Comparison of ENCODE assay signal across 1 cellular context in the genomic region with DNA sequence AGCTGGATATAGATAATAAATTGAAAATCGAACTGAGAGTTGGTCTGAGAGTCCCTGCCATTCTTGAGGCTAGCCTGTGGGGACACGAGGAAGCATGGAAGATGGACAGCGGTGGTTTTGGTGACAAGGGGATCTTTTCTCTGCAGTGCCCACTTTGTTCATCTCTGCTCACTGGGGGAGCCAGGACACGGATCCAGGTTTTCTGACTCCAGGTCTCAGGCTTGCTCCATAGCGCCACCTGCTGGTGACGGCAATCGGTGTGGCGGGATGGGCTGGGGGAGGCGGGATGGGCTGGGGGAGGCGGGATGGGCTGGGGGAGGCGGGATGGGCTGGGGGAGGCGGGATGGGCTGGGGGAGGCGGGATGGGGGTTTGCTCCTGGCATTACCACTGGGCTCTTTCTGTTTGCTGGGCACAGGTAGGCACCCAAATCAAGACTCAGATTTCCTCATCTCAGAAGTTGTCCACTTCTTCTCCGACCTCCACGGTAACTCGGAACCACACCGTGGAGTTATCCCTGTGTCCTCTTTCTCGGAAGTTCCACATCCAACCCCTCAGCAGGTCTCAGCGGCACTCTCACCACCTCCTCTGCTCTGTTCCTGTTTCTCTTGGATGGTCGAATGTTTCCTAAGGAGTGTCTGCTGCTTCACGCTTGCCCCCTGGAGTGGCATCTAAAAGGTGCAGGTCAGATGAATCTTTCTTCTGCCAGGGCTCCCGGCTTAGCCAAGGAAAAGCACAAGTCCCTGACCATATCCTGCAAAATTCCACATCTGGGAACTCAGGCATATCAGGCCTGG.
A peak's percentile ranks its signal among the peaks of the same experiment; 100 is the strongest.
TF ChIP-seq lines count a peak whose summit lies in the region.

No MANE protein-coding gene starts in this region.

TF ChIP-seq in HepG2, 621 proteins besides CTCF, POLR2A, EP300 and RAD21 (continued from another document):
- TF ChIP-seq, protein P1, sequence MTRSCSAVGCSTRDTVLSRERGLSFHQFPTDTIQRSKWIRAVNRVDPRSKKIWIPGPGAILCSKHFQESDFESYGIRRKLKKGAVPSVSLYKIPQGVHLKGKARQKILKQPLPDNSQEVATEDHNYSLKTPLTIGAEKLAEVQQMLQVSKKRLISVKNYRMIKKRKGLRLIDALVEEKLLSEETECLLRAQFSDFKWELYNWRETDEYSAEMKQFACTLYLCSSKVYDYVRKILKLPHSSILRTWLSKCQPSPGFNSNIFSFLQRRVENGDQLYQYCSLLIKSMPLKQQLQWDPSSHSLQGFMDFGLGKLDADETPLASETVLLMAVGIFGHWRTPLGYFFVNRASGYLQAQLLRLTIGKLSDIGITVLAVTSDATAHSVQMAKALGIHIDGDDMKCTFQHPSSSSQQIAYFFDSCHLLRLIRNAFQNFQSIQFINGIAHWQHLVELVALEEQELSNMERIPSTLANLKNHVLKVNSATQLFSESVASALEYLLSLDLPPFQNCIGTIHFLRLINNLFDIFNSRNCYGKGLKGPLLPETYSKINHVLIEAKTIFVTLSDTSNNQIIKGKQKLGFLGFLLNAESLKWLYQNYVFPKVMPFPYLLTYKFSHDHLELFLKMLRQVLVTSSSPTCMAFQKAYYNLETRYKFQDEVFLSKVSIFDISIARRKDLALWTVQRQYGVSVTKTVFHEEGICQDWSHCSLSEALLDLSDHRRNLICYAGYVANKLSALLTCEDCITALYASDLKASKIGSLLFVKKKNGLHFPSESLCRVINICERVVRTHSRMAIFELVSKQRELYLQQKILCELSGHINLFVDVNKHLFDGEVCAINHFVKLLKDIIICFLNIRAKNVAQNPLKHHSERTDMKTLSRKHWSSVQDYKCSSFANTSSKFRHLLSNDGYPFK (CRISPR knock-in tag; IDR thresholded peaks at IDR 0.05; ENCODE audit: borderline replicate concordance), result no peak
- TF ChIP-seq, protein P2, sequence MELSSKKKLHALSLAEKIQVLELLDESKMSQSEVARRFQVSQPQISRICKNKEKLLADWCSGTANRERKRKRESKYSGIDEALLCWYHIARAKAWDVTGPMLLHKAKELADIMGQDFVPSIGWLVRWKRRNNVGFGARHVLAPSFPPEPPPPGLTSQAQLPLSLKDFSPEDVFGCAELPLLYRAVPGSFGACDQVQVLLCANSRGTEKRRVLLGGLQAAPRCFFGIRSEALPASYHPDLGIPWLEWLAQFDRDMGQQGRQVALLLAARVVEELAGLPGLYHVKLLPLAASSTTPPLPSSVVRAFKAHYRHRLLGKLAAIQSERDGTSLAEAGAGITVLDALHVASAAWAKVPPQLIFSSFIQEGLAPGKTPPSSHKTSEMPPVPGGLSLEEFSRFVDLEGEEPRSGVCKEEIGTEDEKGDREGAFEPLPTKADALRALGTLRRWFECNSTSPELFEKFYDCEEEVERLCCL (CRISPR knock-in tag; IDR thresholded peaks at IDR 0.05; ENCODE audit: borderline replicate concordance), result no peak
- TF ChIP-seq CCAR2 (optimal IDR thresholded peaks at IDR 0.05; ENCODE audit: low read depth, low read length) (no peak), LCORL (IDR thresholded peaks at IDR 0.05) (no peak), LCORL (CRISPR knock-in tag; IDR thresholded peaks at IDR 0.05) (0 out of 2 replicates have a peak, but pooled peaks have one; percentile 19)
- TF ChIP-seq, protein P3, sequence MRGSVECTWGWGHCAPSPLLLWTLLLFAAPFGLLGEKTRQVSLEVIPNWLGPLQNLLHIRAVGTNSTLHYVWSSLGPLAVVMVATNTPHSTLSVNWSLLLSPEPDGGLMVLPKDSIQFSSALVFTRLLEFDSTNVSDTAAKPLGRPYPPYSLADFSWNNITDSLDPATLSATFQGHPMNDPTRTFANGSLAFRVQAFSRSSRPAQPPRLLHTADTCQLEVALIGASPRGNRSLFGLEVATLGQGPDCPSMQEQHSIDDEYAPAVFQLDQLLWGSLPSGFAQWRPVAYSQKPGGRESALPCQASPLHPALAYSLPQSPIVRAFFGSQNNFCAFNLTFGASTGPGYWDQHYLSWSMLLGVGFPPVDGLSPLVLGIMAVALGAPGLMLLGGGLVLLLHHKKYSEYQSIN (CRISPR knock-in tag; IDR thresholded peaks at IDR 0.05; ENCODE audit: borderline replicate concordance), result no peak
